21 cellular contexts compared by ENCODE assay signal in the genomic region with DNA sequence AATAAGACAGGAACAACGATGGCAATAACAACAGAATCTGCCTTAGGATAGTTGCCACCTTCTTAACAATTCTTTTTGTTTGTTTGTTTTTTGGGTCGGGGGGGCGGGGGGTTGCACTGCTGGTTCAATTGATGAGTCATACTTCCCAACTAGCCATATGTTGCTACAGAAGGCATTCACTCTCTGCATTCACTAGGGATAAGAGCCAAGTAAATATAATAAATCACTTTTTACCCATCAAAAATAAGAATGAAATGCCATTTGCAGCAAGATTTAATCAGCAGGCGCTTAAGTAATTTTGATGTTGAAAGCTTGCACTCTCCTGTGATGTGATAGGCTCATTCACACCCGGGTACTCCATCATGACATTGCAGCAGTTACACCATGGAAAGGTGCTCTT.
DNase-seq lines count a peak whose midpoint lies in the region; ATAC-seq, FAIRE-seq and TF ChIP-seq lines count a peak whose summit lies in the region.
"Had no signal": no experiment of that assay in that cellular context is flagged by ENCODE, and none has a peak within 500 bp of the region (broad histone marks: within the 10 kb centered on the region; RNA-seq: fewer than 3 reads in every experiment).

No MANE protein-coding gene starts in this region.

- H3K27ac ChIP-seq in breast epithelium, result no peak overlapping the region
- H3K27ac ChIP-seq in K562 (ENCODE audit: extremely low read depth, low read depth, low read length), result no peak overlapping the region
- no peak overlapping the region for H3K27ac ChIP-seq in caudate nucleus (ENCODE audit: low read depth, low read length)
- H3K27ac ChIP-seq in esophagus muscularis mucosa (replicated peaks in 1 of 4), result no peak overlapping the region
- H3K27ac ChIP-seq: lower lobe of right lung, prostate gland, WERI-Rb-1 had no signal

- 2% methylated on average over 5 of the region's 5 CpGs for WGBS in K562 (ENCODE audit: insufficient coverage, low coverage, missing lambda C conversion rate)
- WGBS in esophagus muscularis mucosa, result 65% methylated on average over 5 of the region's 5 CpGs

- intact Hi-C loops in MCF 10A (cut with micrococcal nuclease), result no loop called here
- intact Hi-C loops in breast epithelium (cut with DNase I; ENCODE audit: low total_unique reads), result no loop called here
- intact Hi-C loops in K562 (cut with micrococcal nuclease), result no loop called here
- intact Hi-C loops in esophagus muscularis mucosa (cut with DNase I), result no loop called here

- H3K4me3 Mint-ChIP-seq in MCF 10A (ENCODE audit: unreplicated experiment), result no peak overlapping the region
- H3K4me3 Mint-ChIP-seq: activated T-helper 17 cell treated with anti-CD3 and anti-CD28 coated beads, Interleukin-2, amount 50 U/mL, for 72 hours; natural killer cell treated with Interleukin-12 subunit alpha and Interleukin-12 subunit beta and Interleukin-15 and Interleukin-18, amount 100 ng/mL, for 72 hours; stimulated activated naive CD8-positive, alpha-beta T cell treated with anti-CD3 and anti-CD28 coated beads, Interleukin-15, Interleukin-2, amounts not matched to agents 100 ng/mL and 50 ng/mL, for 24 hours had no signal

- H3K9me3 Mint-ChIP-seq in MCF 10A (ENCODE audit: unreplicated experiment), result no peaks in the 10 kb centered on the region
- H3K9me3 Mint-ChIP-seq: activated T-helper 17 cell treated with anti-CD3 and anti-CD28 coated beads, Interleukin-2, amount 50 U/mL, for 72 hours; natural killer cell treated with Interleukin-12 subunit alpha and Interleukin-12 subunit beta and Interleukin-15 and Interleukin-18, amount 100 ng/mL, for 72 hours had no signal

- H3K9me3 ChIP-seq in breast epithelium, result no peaks in the 10 kb centered on the region
- H3K9me3 ChIP-seq in K562 (replicated peaks; ENCODE audit: control insufficient read depth, insufficient read depth, low read depth, low read length), result no peaks in the 10 kb centered on the region
- no peaks in the 10 kb centered on the region for H3K9me3 ChIP-seq in esophagus muscularis mucosa
- H3K9me3 ChIP-seq: lower lobe of right lung, MG63, prostate gland had no signal

- CTCF ChIA-PET in MCF 10A (lab: Yijun Ruan, JAX), result interaction anchor here (0.7 to 0.9 kb wide), 2 partner anchors 40 to 579 kb away, joined by 3 read pairs; no protein-coding TSS in a partner anchor
- CTCF ChIA-PET in K562 (lab: Yijun Ruan, JAX; ENCODE audit: low intra/inter-chr PET ratio), result no interaction called here
- CTCF ChIA-PET in GM10248 (lab: Yijun Ruan, JAX), result interaction anchor here (1.2 to 3.3 kb wide), 2 partner anchors 11 to 13 kb away, joined by 3 to 17 read pairs; no protein-coding TSS in a partner anchor

- TF ChIP-seq CTCF in MCF 10A (IDR thresholded peaks at IDR 0.05; ENCODE audit: unreplicated experiment) (no peak), breast epithelium (IDR thresholded peaks at IDR 0.05) (no peak), K562 (IDR thresholded peaks at IDR 0.05 in 2 of 3, conservative IDR thresholded peaks at IDR 0.05 in 1 of 3; ENCODE audit: insufficient read depth in 2 of 3, low read depth in 1 of 3, low read length in 3 of 3) (no peak), GM10248 (IDR thresholded peaks at IDR 0.05; ENCODE audit: control extremely low read depth, extremely low read depth, low read depth, missing control alignments) (no peak), esophagus muscularis mucosa (IDR thresholded peaks at IDR 0.05) (no peak)

- H2AFZ ChIP-seq in K562 (ENCODE audit: low read depth, low read length), result no peak overlapping the region

- FAIRE-seq in K562 (lab: Jason Lieb, UNC), result no peak
- FAIRE-seq: GM18507 had no signal

- H3K27me3 ChIP-seq in breast epithelium (no peaks in the 10 kb centered on the region), K562 (ENCODE audit: control insufficient read depth in 2 of 2, insufficient read depth in 2 of 2, low read length in 2 of 2) (no peaks in the 10 kb centered on the region), esophagus muscularis mucosa (no peaks in the 10 kb centered on the region)
- H3K27me3 ChIP-seq: MG63 had no signal

- no peaks in the 10 kb centered on the region for H3K79me2 ChIP-seq in K562 (ENCODE audit: control insufficient read depth, insufficient read depth, low read length)

- no peak overlapping the region for H3K4me2 ChIP-seq in K562 (ENCODE audit: insufficient read depth, low read length)

- no peak for TF ChIP-seq POLR2A in breast epithelium (IDR thresholded peaks at IDR 0.05)
- TF ChIP-seq POLR2A in K562 (conservative IDR thresholded peaks at IDR 0.05), result no peak
- TF ChIP-seq POLR2A in esophagus muscularis mucosa (IDR thresholded peaks at IDR 0.05; ENCODE audit: low read depth), result no peak

- DNase-seq in MCF 10A (ENCODE audit: unreplicated experiment) (peak; percentile 69), breast epithelium (ENCODE audit: low spot score in 2 of 2) (no peak), NCI-H226 (peak; percentile 21), K562 (ENCODE audit: extremely low read depth in 1 of 4, low spot score in 3 of 4) (no peak), GM10248 (ENCODE audit: extremely low spot score) (no peak), caudate nucleus (lab: John Stamatoyannopoulos, UW) (no peak), esophagus muscularis mucosa (ENCODE audit: extremely low spot score) (no peak)
- DNase-seq: activated CD8-positive, alpha-beta memory T cell treated with anti-CD3 and anti-CD28 coated beads for 24 hours; amygdala; COR-L47; lower lobe of right lung; MG63; NCI-H510A; SW 1271; WERI-Rb-1 had no signal

- no TSS peak for BruUV-seq in MCF 10A (replicated peaks; lab: Mats Ljungman, UMichigan)
- no TSS peak for BruUV-seq in K562 (replicated peaks; lab: Mats Ljungman, UMichigan)

- no peak overlapping the region for H3K9ac ChIP-seq in K562 (ENCODE audit: insufficient read depth in 1 of 2, low read depth in 2 of 2, low read length in 2 of 2)

- in situ Hi-C loops in K562 (cut with MboI), result no loop called here

- no peak for TF ChIP-seq RAD21 in K562 (CRISPR knock-in tag; conservative IDR thresholded peaks at IDR 0.05 in 1 of 2, IDR thresholded peaks at IDR 0.05 in 1 of 2)

- POLR2A ChIA-PET in MCF 10A (lab: Yijun Ruan, JAX) (interaction anchor here (0.7 to 1.3 kb wide), 3 partner anchors 38 to 661 kb away, joined by 3 to 5 read pairs (median 5); no protein-coding TSS in a partner anchor), K562 (lab: Yijun Ruan, JAX) (no interaction called here), GM10248 (lab: Yijun Ruan, JAX) (no interaction called here)

- H3K27ac Mint-ChIP-seq in MCF 10A (ENCODE audit: low read depth, unreplicated experiment), result no peak overlapping the region
- H3K27ac Mint-ChIP-seq: activated T-helper 17 cell treated with anti-CD3 and anti-CD28 coated beads, Interleukin-2, amount 50 U/mL, for 72 hours; natural killer cell treated with Interleukin-12 subunit alpha and Interleukin-12 subunit beta and Interleukin-15 and Interleukin-18, amount 100 ng/mL, for 72 hours; stimulated activated naive CD8-positive, alpha-beta T cell treated with anti-CD3 and anti-CD28 coated beads, Interleukin-15, Interleukin-2, amounts not matched to agents 100 ng/mL and 50 ng/mL, for 24 hours had no signal

- H3K4me3 ChIP-seq in breast epithelium (no peak overlapping the region), K562 (no peak overlapping the region), esophagus muscularis mucosa (no peak overlapping the region)
- H3K4me3 ChIP-seq: lower lobe of right lung, MG63, prostate gland had no signal

- H3K36me3 ChIP-seq in breast epithelium (no peaks in the 10 kb centered on the region), K562 (ENCODE audit: control insufficient read depth, insufficient read depth, low read length) (no peaks in the 10 kb centered on the region), esophagus muscularis mucosa (no peaks in the 10 kb centered on the region)
- H3K36me3 ChIP-seq: lower lobe of right lung, MG63, prostate gland, WERI-Rb-1 had no signal

- ATAC-seq in K562 (no peak), HG03571 (IDR thresholded peaks at IDR 0.05; ENCODE audit: unreplicated experiment) (no peak)
- ATAC-seq: activated T-helper 17 cell treated with anti-CD3 and anti-CD28 coated beads, Interleukin-2, amount 50 U/mL, for 72 hours; lower lobe of right lung; natural killer cell treated with Interleukin-12 subunit alpha and Interleukin-12 subunit beta and Interleukin-15 and Interleukin-18, amount 100 ng/mL, for 72 hours had no signal

- no peak for TF ChIP-seq EP300 in K562 (IDR thresholded peaks at IDR 0.05; ENCODE audit: low read length)
- TF ChIP-seq EP300 in esophagus muscularis mucosa (IDR thresholded peaks at IDR 0.05), result no peak

- no peaks in the 10 kb centered on the region for H3K9me1 ChIP-seq in K562 (ENCODE audit: control insufficient read depth, insufficient read depth, low read length)

- H3K27me3 Mint-ChIP-seq in MCF 10A (ENCODE audit: insufficient read depth, unreplicated experiment), result no peaks in the 10 kb centered on the region
- H3K27me3 Mint-ChIP-seq: activated T-helper 17 cell treated with anti-CD3 and anti-CD28 coated beads, Interleukin-2, amount 50 U/mL, for 72 hours; stimulated activated naive CD8-positive, alpha-beta T cell treated with anti-CD3 and anti-CD28 coated beads, Interleukin-15, Interleukin-2, amounts not matched to agents 100 ng/mL and 50 ng/mL, for 24 hours had no signal

- peaks cover 17% of the 10 kb centered on the region for H3K4me1 Mint-ChIP-seq in MCF 10A (ENCODE audit: insufficient read depth, unreplicated experiment)
- H3K4me1 Mint-ChIP-seq: activated T-helper 17 cell treated with anti-CD3 and anti-CD28 coated beads, Interleukin-2, amount 50 U/mL, for 72 hours had no signal

- H3K4me1 ChIP-seq in breast epithelium, result no peaks in the 10 kb centered on the region
- no peaks in the 10 kb centered on the region for H3K4me1 ChIP-seq in K562 (replicated peaks in 1 of 2; ENCODE audit: control insufficient read depth in 2 of 2, insufficient read depth in 2 of 2, low read length in 2 of 2)
- H3K4me1 ChIP-seq in esophagus muscularis mucosa, result no peaks in the 10 kb centered on the region
- H3K4me1 ChIP-seq: lower lobe of right lung, prostate gland had no signal

- H4K20me1 ChIP-seq in K562 (replicated peaks; ENCODE audit: control insufficient read depth, insufficient read depth, low read length), result no peaks in the 10 kb centered on the region

- H3K36me3 Mint-ChIP-seq in MCF 10A (ENCODE audit: insufficient read depth, unreplicated experiment), result no peaks in the 10 kb centered on the region
- H3K36me3 Mint-ChIP-seq: natural killer cell treated with Interleukin-12 subunit alpha and Interleukin-12 subunit beta and Interleukin-15 and Interleukin-18, amount 100 ng/mL, for 72 hours had no signal

TF ChIP-seq in K562, 482 proteins besides CTCF, POLR2A, EP300 and RAD21 (continues in another document):
- TF ChIP-seq SETDB1 (IDR thresholded peaks at IDR 0.05; ENCODE audit: low read length), result no peak
- TF ChIP-seq, protein P1, sequence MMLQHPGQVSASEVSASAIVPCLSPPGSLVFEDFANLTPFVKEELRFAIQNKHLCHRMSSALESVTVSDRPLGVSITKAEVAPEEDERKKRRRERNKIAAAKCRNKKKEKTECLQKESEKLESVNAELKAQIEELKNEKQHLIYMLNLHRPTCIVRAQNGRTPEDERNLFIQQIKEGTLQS (IDR thresholded peaks at IDR 0.05), result peak; percentile 54
- TF ChIP-seq, protein P1 (CRISPR knock-in tag; conservative IDR thresholded peaks at IDR 0.05), result no peak

Comparison
In these comparisons a context has a peak if more than half of its experiments do, and no peak if none do; other contexts are left out.
1. DNase-seq: peak in MCF 10A (single experiment) and NCI-H226 (single experiment); none in breast epithelium (0 of 2), K562 (0 of 4), GM10248 (single experiment), caudate nucleus (0 of 61) and esophagus muscularis mucosa (single experiment).